ENCODE assay signal across 21 cellular contexts in genomic region chr6:82877213-82878195, GRCh38.
DNase-seq lines count a peak whose midpoint lies in the region; ATAC-seq and TF ChIP-seq lines count a peak whose summit lies in the region.
"Had no signal": no experiment of that assay in that cellular context is flagged by ENCODE, and none has a peak within 500 bp of the region (broad histone marks: within the 10 kb centered on the region; RNA-seq: fewer than 3 reads in every experiment).

No MANE protein-coding gene starts in this region.

- no peaks in the 10 kb centered on the region for H3K36me3 Mint-ChIP-seq in osteocyte (ENCODE audit: unreplicated experiment)
- H3K36me3 Mint-ChIP-seq: type B pancreatic cell had no signal

- no peak overlapping the region for H3K4me3 ChIP-seq in choroid plexus epithelial cell (ENCODE audit: low read depth, low read length)
- H3K4me3 ChIP-seq: BLaER1, body of pancreas, HAP-1, lung, Peyer's patch had no signal

- ATAC-seq in HG02870 (IDR thresholded peaks at IDR 0.05; ENCODE audit: unreplicated experiment), result no peak
- ATAC-seq: activated CD4-positive, CD25-positive, alpha-beta regulatory T cell treated with anti-CD3 and anti-CD28 coated beads, Interleukin-2, amount 50 U/mL, for 24 hours; body of pancreas; T-helper 17 cell had no signal

- H3K4me1 Mint-ChIP-seq in osteocyte (ENCODE audit: unreplicated experiment), result peaks cover 46% of the 10 kb centered on the region
- H3K4me1 Mint-ChIP-seq: T-helper 17 cell had no signal

- DNase-seq in DMS79 treated with DMSO at 0.1 percent for 48 hours (lab: John Stamatoyannopoulos, UW) (peak; percentile 60), M059J (ENCODE audit: low read depth) (peak; percentile 94), choroid plexus epithelial cell (ENCODE audit: low read depth) (peak; percentile 17), osteocyte (ENCODE audit: extremely low spot score, unreplicated experiment) (no peak), ecto neural progenitor cell (ENCODE audit: low spot score) (no peak), putamen (ENCODE audit: low spot score) (no peak)
- no peak for DNase-seq in activated CD4-positive, alpha-beta T cell treated with anti-CD3 and anti-CD28 coated beads for 1 hour
- DNase-seq: activated gamma-delta T cell, body of pancreas, Karpas-422, NCI-H1694 treated with DMSO at 0.1 percent for 48 hours, NCI-H526 treated with DMSO at 0.1 percent for 48 hours, Peyer's patch, T-helper 17 cell had no signal

- no peak overlapping the region for H3K4me3 Mint-ChIP-seq in osteocyte (ENCODE audit: unreplicated experiment)
- H3K4me3 Mint-ChIP-seq: neural crest cell, T-helper 17 cell, type B pancreatic cell had no signal

- H3K27ac Mint-ChIP-seq in osteocyte (ENCODE audit: unreplicated experiment), result peak overlapping the region; percentile 12
- H3K27ac Mint-ChIP-seq: T-helper 17 cell, type B pancreatic cell had no signal

- no peaks in the 10 kb centered on the region for H3K27me3 Mint-ChIP-seq in osteocyte (ENCODE audit: unreplicated experiment)

- TF ChIP-seq CTCF in choroid plexus epithelial cell (conservative IDR thresholded peaks at IDR 0.05; ENCODE audit: low read depth, low read length) (no peak), osteocyte (IDR thresholded peaks at IDR 0.05) (no peak)

- peaks cover 3% of the 10 kb centered on the region for H3K9me3 Mint-ChIP-seq in osteocyte (ENCODE audit: unreplicated experiment)
- H3K9me3 Mint-ChIP-seq: neural crest cell, type B pancreatic cell had no signal

Comparison
In these comparisons a context has a peak if more than half of its experiments do, and no peak if none do; other contexts are left out.
1. DNase-seq: peak in DMS79 treated with DMSO at 0.1 percent for 48 hours (single experiment), M059J (single experiment) and choroid plexus epithelial cell (single experiment); none in osteocyte (single experiment), ecto neural progenitor cell (single experiment), activated CD4-positive, alpha-beta T cell treated with anti-CD3 and anti-CD28 coated beads for 1 hour (single experiment) and putamen (single experiment).